24 cellular contexts compared by ENCODE assay signal in genomic region chr11:96755209-96755608, GRCh38.
"Had no signal": no experiment of that assay in that cellular context is flagged by ENCODE, and none has a peak within 500 bp of the region (broad histone marks: within the 10 kb centered on the region; RNA-seq: fewer than 3 reads in every experiment).

No MANE protein-coding gene starts in this region.

- H3K36me3 ChIP-seq: colonic mucosa, esophagus muscularis mucosa, esophagus squamous epithelium, gastrocnemius medialis, gastroesophageal sphincter, heart left ventricle, heart right ventricle had no signal

- H3K27ac ChIP-seq: colonic mucosa, coronary artery, dorsolateral prefrontal cortex, epithelial cell of prostate, esophagus muscularis mucosa, esophagus squamous epithelium, foreskin keratinocyte, gastrocnemius medialis, gastroesophageal sphincter, heart left ventricle, heart right ventricle had no signal

- H3K4me3 ChIP-seq: colonic mucosa, coronary artery, dorsolateral prefrontal cortex, esophagus muscularis mucosa, esophagus squamous epithelium, gastrocnemius medialis, gastroesophageal sphincter, heart left ventricle, heart right ventricle had no signal

- ATAC-seq: effector memory CD8-positive, alpha-beta T cell; esophagus mucosa; foreskin keratinocyte; gastrocnemius medialis; gastroesophageal sphincter; heart left ventricle; heart right ventricle had no signal

- DNase-seq: colonic mucosa; cortex of kidney; dermis blood vessel endothelial cell; dorsolateral prefrontal cortex; effector CD4-positive, alpha-beta T cell; effector CD8-positive, alpha-beta T cell; effector memory CD4-positive, alpha-beta T cell; effector memory CD8-positive, alpha-beta T cell; endodermal cell; erythroblast; esophagus squamous epithelium; foreskin fibroblast; foreskin keratinocyte; foreskin melanocyte; gastrocnemius medialis; glutamatergic neuron; head of caudate nucleus; heart left ventricle; heart right ventricle had no signal

- H3K27me3 ChIP-seq: colonic mucosa, esophagus muscularis mucosa, esophagus squamous epithelium, foreskin keratinocyte, gastrocnemius medialis, gastroesophageal sphincter, heart left ventricle, heart right ventricle had no signal

- H3K4me1 ChIP-seq: colonic mucosa, esophagus muscularis mucosa, esophagus squamous epithelium, gastrocnemius medialis, gastroesophageal sphincter, heart left ventricle, heart right ventricle had no signal

- H3K9me3 ChIP-seq: colonic mucosa, esophagus muscularis mucosa, esophagus squamous epithelium, gastrocnemius medialis, heart left ventricle had no signal
